ENCODE assay signal across 16 cellular contexts in the genomic region with DNA sequence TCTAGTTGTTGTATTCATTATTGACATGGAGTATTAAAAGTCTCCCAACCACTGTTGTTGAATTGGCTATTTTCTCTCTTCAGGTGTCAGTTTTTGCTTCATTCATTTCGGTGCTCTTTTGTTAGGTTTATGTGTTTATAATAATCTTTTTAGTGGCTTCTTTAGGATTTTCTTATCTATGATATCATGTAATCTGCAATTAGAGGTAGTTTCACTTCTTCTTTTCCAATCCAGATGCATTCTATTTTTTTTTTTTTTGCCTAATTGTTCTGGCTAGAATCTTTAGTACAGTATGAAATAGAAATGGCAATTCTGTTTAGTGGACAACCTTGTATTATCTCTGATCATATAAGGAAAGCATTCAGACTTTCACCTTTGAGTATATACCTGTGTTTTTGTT. TPM values are rescaled to one million over a fixed set of nuclear protein-coding genes. Genes with fewer than 3 reads are reported as not detected.
DNase-seq lines count a peak whose midpoint lies in the region; ATAC-seq and TF ChIP-seq lines count a peak whose summit lies in the region.
"Had no signal": no experiment of that assay in that cellular context is flagged by ENCODE, and none has a peak within 500 bp of the region (broad histone marks: within the 10 kb centered on the region; RNA-seq: fewer than 3 reads in every experiment).

No MANE protein-coding gene starts in this region.

- peaks cover 17% of the 10 kb centered on the region for H3K9me3 Mint-ChIP-seq in mesothelial cell of epicardium
- H3K9me3 Mint-ChIP-seq: activated T-helper 1 cell treated with anti-CD3 and anti-CD28 coated beads, Interleukin-12 subunit alpha, Interleukin-12 subunit beta, Interleukin-2, Interleukin-4 antibody, amounts not matched to agents 30 ng/mL and 10 ng/mL and 1 ng/mL, durations not matched to agents 14 hours and 24 hours and 36 hours; T-helper 1 cell treated with Interleukin-12 subunit alpha and Interleukin-12 subunit beta and Interleukin-4 antibody, amounts not matched to agents 30 μg/mL and 1 μg/mL, for 36 hours had no signal

- no peaks in the 10 kb centered on the region for H3K9me3 ChIP-seq in BE2C
- H3K9me3 ChIP-seq: uterus had no signal

- H3K4me1 ChIP-seq in BE2C: no peaks in the 10 kb centered on the region
- H3K4me1 ChIP-seq: uterus had no signal

- ATAC-seq in GM21390 (IDR thresholded peaks at IDR 0.05; ENCODE audit: unreplicated experiment) (peak; percentile 58), HG03159 (IDR thresholded peaks at IDR 0.05; ENCODE audit: unreplicated experiment) (no peak)
- ATAC-seq: activated CD4-positive, alpha-beta T cell treated with anti-CD3 and anti-CD28 coated beads for 36 hours; left lobe of liver had no signal

- in situ Hi-C loops in GM13976 (cut with MboI; ENCODE audit: low sequenced_read_pairs, unreplicated experiment): no loop called here

- H3K27me3 ChIP-seq in BE2C: no peaks in the 10 kb centered on the region
- H3K27me3 ChIP-seq: hepatocyte, uterus had no signal

- TF ChIP-seq CTCF in GM13976 (IDR thresholded peaks at IDR 0.05; ENCODE audit: borderline replicate concordance, control extremely low read depth, extremely low read depth, insufficient read depth, missing control alignments) (no peak), mesothelial cell of epicardium (IDR thresholded peaks at IDR 0.05; ENCODE audit: unreplicated experiment) (no peak), BE2C (IDR thresholded peaks at IDR 0.05; ENCODE audit: low read depth, low read length) (no peak)

- H3K36me3 Mint-ChIP-seq in mesothelial cell of epicardium: peaks cover 23% of the 10 kb centered on the region

- no peak overlapping the region for H3K4me3 ChIP-seq in BE2C (ENCODE audit: low read depth, low read length)
- H3K4me3 ChIP-seq: hepatocyte, uterus had no signal

- peak; percentile 25 for DNase-seq in GM13976 (ENCODE audit: low spot score)
- peak; percentile 60 for DNase-seq in MV-4-11 (lab: John Stamatoyannopoulos, UW)
- DNase-seq in mesothelial cell of epicardium (ENCODE audit: low spot score in 2 of 2, unreplicated experiment in 2 of 2): no peak
- DNase-seq in NCI-H748 treated with DMSO at 0.1 percent for 48 hours (lab: John Stamatoyannopoulos, UW): no peak
- DNase-seq in BE2C: no peak
- DNase-seq: activated CD4-positive, alpha-beta T cell treated with anti-CD3 and anti-CD28 coated beads for 36 hours; COR-L47; NCI-H1694 treated with DMSO at 0.1 percent for 48 hours; stimulated activated naive CD4-positive, alpha-beta T cell; uterus had no signal

- peaks cover 6% of the 10 kb centered on the region for H3K4me1 Mint-ChIP-seq in mesothelial cell of epicardium

- H3K36me3 ChIP-seq in BE2C: peaks cover 4% of the 10 kb centered on the region; the same call in 1 of the 2 replicates
- H3K36me3 ChIP-seq: uterus had no signal

- peak overlapping the region; percentile 19 for H3K27ac Mint-ChIP-seq in mesothelial cell of epicardium
- H3K27ac Mint-ChIP-seq: activated CD4-positive, alpha-beta T cell treated with anti-CD3 and anti-CD28 coated beads for 36 hours; activated T-helper 1 cell treated with anti-CD3 and anti-CD28 coated beads, Interleukin-12 subunit alpha, Interleukin-12 subunit beta, Interleukin-2, Interleukin-4 antibody, amounts not matched to agents 30 ng/mL and 10 ng/mL and 1 ng/mL, durations not matched to agents 14 hours and 24 hours and 36 hours; T-helper 1 cell treated with Interleukin-12 subunit alpha and Interleukin-12 subunit beta and Interleukin-4 antibody, amounts not matched to agents 30 μg/mL and 1 μg/mL, for 36 hours had no signal

- H3K4me3 Mint-ChIP-seq in mesothelial cell of epicardium: no peak overlapping the region
- H3K4me3 Mint-ChIP-seq: activated CD4-positive, alpha-beta T cell treated with anti-CD3 and anti-CD28 coated beads for 36 hours; activated T-helper 1 cell treated with anti-CD3 and anti-CD28 coated beads, Interleukin-12 subunit alpha, Interleukin-12 subunit beta, Interleukin-2, Interleukin-4 antibody, amounts not matched to agents 30 ng/mL and 10 ng/mL and 1 ng/mL, durations not matched to agents 14 hours and 24 hours and 36 hours; T-helper 1 cell treated with Interleukin-12 subunit alpha and Interleukin-12 subunit beta and Interleukin-4 antibody, amounts not matched to agents 30 μg/mL and 1 μg/mL, for 36 hours had no signal

- H3K27me3 Mint-ChIP-seq in mesothelial cell of epicardium (ENCODE audit: low read depth): no peaks in the 10 kb centered on the region
- H3K27me3 Mint-ChIP-seq: activated CD4-positive, alpha-beta T cell treated with anti-CD3 and anti-CD28 coated beads for 36 hours had no signal

RNA-seq across cellular contexts. Expression of a gene that starts 17.4 kb away (rescaled TPM):
- 120 to 126 TPM (median 120 TPM) in 3 replicates for total RNA-seq in mesothelial cell of epicardium
- polyA plus RNA-seq in BE2C (2012; ENCODE audit: insufficient read depth, insufficient read length, low read depth): 86.7 TPM

Comparison
In these comparisons a context has a peak if more than half of its experiments do, and no peak if none do; other contexts are left out.
1. DNase-seq: peak in GM13976 (single experiment) and MV-4-11 (single experiment); none in mesothelial cell of epicardium (0 of 2), NCI-H748 treated with DMSO at 0.1 percent for 48 hours (single experiment) and BE2C (single experiment).